36 cellular contexts compared by ENCODE assay signal in the genomic region with DNA sequence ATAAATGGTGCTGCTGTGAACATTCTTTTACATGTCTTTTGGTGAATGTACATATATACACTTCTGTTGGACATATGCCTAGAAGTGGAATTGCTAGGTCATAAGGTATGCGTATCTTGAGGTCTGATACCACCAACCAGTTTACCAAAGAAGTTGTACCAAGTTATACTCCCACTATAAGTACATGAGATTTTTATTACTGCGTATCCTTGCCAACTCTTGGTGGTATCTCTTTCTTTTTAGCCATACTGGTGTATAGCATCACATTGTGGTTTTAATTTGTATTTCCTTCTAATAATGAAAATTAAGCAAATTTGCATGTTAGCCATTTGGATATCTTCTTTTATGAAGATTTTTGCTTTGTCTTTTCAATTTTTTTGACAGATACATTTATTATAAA.
DNase-seq lines count a peak whose midpoint lies in the region; ATAC-seq, FAIRE-seq and TF ChIP-seq lines count a peak whose summit lies in the region.
"Had no signal": no experiment of that assay in that cellular context is flagged by ENCODE, and none has a peak within 500 bp of the region (broad histone marks: within the 10 kb centered on the region; RNA-seq: fewer than 3 reads in every experiment).

No MANE protein-coding gene starts in this region.

- FAIRE-seq in HepG2 (lab: Jason Lieb, UNC) = no peak
- FAIRE-seq in A549 (lab: Jason Lieb, UNC) = no peak
- FAIRE-seq in K562 (lab: Jason Lieb, UNC) = no peak
- FAIRE-seq: A204.1, D721Med had no signal

- no peak overlapping the region for H3K4me3 Mint-ChIP-seq in T-helper 17 cell
- no peak overlapping the region for H3K4me3 Mint-ChIP-seq in naive thymus-derived CD4-positive, alpha-beta T cell
- H3K4me3 Mint-ChIP-seq: B cell; CD14-positive monocyte; CD4-positive, alpha-beta memory T cell; CD4-positive, alpha-beta T cell; CD4-positive, CD25-positive, alpha-beta regulatory T cell; CD8-positive, alpha-beta memory T cell; CD8-positive, alpha-beta T cell had no signal

- intact Hi-C loops in HepG2 (cut with micrococcal nuclease; ENCODE audit: unreplicated experiment) = no loop called here
- intact Hi-C loops in right lobe of liver (cut with DNase I) = no loop called here
- intact Hi-C loops in K562 (cut with micrococcal nuclease) = no loop called here
- intact Hi-C loops in naive thymus-derived CD4-positive, alpha-beta T cell (cut with micrococcal nuclease) = no loop called here

- POLR2A ChIA-PET in HepG2 (lab: Yijun Ruan, JAX) = interaction anchor here (1.1 kb wide), 1 partner anchor 81 kb away, joined by 3 read pairs; the partner anchor contains the start of gene ATF7IP2
- POLR2A ChIA-PET in A549 (lab: Yijun Ruan, JAX) = no interaction called here
- POLR2A ChIA-PET in K562 (lab: Yijun Ruan, JAX) = no interaction called here
- POLR2A ChIA-PET in naive thymus-derived CD4-positive, alpha-beta T cell (lab: Charles Lee) = no interaction called here

- H3K79me2 ChIP-seq in HepG2 (ENCODE audit: insufficient read depth, low read length) (no peaks in the 10 kb centered on the region), K562 (ENCODE audit: control insufficient read depth, insufficient read depth, low read length) (no peaks in the 10 kb centered on the region)

- H3K4me3 ChIP-seq in HepG2 (replicated peaks in 1 of 3; ENCODE audit: insufficient read depth in 1 of 3, low read depth in 2 of 3, low read length in 3 of 3) (no peak overlapping the region), right lobe of liver (no peak overlapping the region), A549 (no peak overlapping the region), K562 (no peak overlapping the region), right atrium auricular region (no peak overlapping the region)
- H3K4me3 ChIP-seq in naive thymus-derived CD4-positive, alpha-beta T cell (ENCODE audit: low read length) = no peak overlapping the region
- H3K4me3 ChIP-seq: BLaER1; BLaER1 treated with 17β-estradiol and CSF1 and Interleukin-3, amounts not matched to agents 10 nM and 100 nM had no signal

- H3K36me3 Mint-ChIP-seq in T-helper 17 cell (ENCODE audit: low read depth) = peaks cover 23% of the 10 kb centered on the region
- peaks cover 19 to 85% (median 75%) of the 10 kb centered on the region in 5 donors for H3K36me3 Mint-ChIP-seq in naive thymus-derived CD4-positive, alpha-beta T cell

- TF ChIP-seq CTCF in HepG2 (CRISPR knock-in tag; IDR thresholded peaks at IDR 0.05) (no peak), right lobe of liver (IDR thresholded peaks at IDR 0.05) (no peak), A549 (IDR thresholded peaks at IDR 0.05) (no peak), K562 (IDR thresholded peaks at IDR 0.05 in 2 of 3, conservative IDR thresholded peaks at IDR 0.05 in 1 of 3; ENCODE audit: insufficient read depth in 2 of 3, low read depth in 1 of 3, low read length in 3 of 3) (no peak), right atrium auricular region (IDR thresholded peaks at IDR 0.05) (no peak)

- TF ChIP-seq RAD21 in HepG2 (CRISPR knock-in tag; IDR thresholded peaks at IDR 0.05) (no peak), A549 (conservative IDR thresholded peaks at IDR 0.05 in 1 of 2, IDR thresholded peaks at IDR 0.05 in 1 of 2) (no peak), K562 (CRISPR knock-in tag; conservative IDR thresholded peaks at IDR 0.05 in 1 of 2, IDR thresholded peaks at IDR 0.05 in 1 of 2) (no peak)

- H3K27me3 Mint-ChIP-seq in T-helper 17 cell = no peaks in the 10 kb centered on the region
- no peaks in the 10 kb centered on the region for H3K27me3 Mint-ChIP-seq in naive thymus-derived CD4-positive, alpha-beta T cell
- H3K27me3 Mint-ChIP-seq: B cell; CD4-positive, alpha-beta memory T cell; CD4-positive, alpha-beta T cell; CD8-positive, alpha-beta memory T cell had no signal

- no peak overlapping the region for H3K27ac ChIP-seq in HepG2 (ENCODE audit: extremely low read length, insufficient read depth, low read length)
- H3K27ac ChIP-seq in right lobe of liver = no peak overlapping the region
- H3K27ac ChIP-seq in A549 = no peak overlapping the region
- no peak overlapping the region for H3K27ac ChIP-seq in K562 (ENCODE audit: extremely low read depth, low read depth, low read length)
- H3K27ac ChIP-seq in naive thymus-derived CD4-positive, alpha-beta T cell (ENCODE audit: low read depth, low read length) = no peak overlapping the region
- H3K27ac ChIP-seq in right atrium auricular region = no peak overlapping the region
- H3K27ac ChIP-seq: 22Rv1; BLaER1; BLaER1 treated with 17β-estradiol and CSF1 and Interleukin-3, amounts not matched to agents 10 nM and 100 nM; C4-2B had no signal

- peaks cover 0 to 14% (median 3%) of the 10 kb centered on the region in 11 donors for H3K9me3 Mint-ChIP-seq in naive thymus-derived CD4-positive, alpha-beta T cell
- H3K9me3 Mint-ChIP-seq: CD4-positive, alpha-beta T cell had no signal

- no peak for TF ChIP-seq POLR2A in HepG2 (IDR thresholded peaks at IDR 0.05; ENCODE audit: insufficient read depth in 1 of 2, low read depth in 2 of 2, low read length in 2 of 2)
- TF ChIP-seq POLR2A in right lobe of liver (IDR thresholded peaks at IDR 0.05) = no peak
- no peak for TF ChIP-seq POLR2A in A549 (IDR thresholded peaks at IDR 0.05; ENCODE audit: low read length)
- TF ChIP-seq POLR2A in K562 (conservative IDR thresholded peaks at IDR 0.05) = no peak

- no peak overlapping the region for H3K9ac ChIP-seq in HepG2 (ENCODE audit: insufficient read depth, low read depth, low read length)
- no peak overlapping the region for H3K9ac ChIP-seq in K562 (ENCODE audit: insufficient read depth in 1 of 2, low read depth in 2 of 2, low read length in 2 of 2)
- H3K9ac ChIP-seq: BLaER1; BLaER1 treated with 17β-estradiol and CSF1 and Interleukin-3, amounts not matched to agents 10 nM and 100 nM had no signal

- H3K4me2 ChIP-seq in HepG2 (ENCODE audit: low read depth, low read length) (no peak overlapping the region), A549 (no peak overlapping the region), K562 (ENCODE audit: insufficient read depth, low read length) (no peak overlapping the region)
- H3K4me2 ChIP-seq: BLaER1; BLaER1 treated with 17β-estradiol and CSF1 and Interleukin-3, amounts not matched to agents 10 nM and 100 nM had no signal

- H3K36me3 ChIP-seq in HepG2 (replicated peaks in 1 of 2; ENCODE audit: control insufficient read depth in 1 of 2, insufficient read depth in 2 of 2, low read length in 2 of 2) = peaks cover 9 to 41% of the 10 kb centered on the region in 2 experiments
- peaks cover 0 to 3% (median 0%) of the 10 kb centered on the region in 4 donors for H3K36me3 ChIP-seq in right lobe of liver
- peaks cover 27% of the 10 kb centered on the region for H3K36me3 ChIP-seq in K562 (ENCODE audit: control insufficient read depth, insufficient read depth, low read length)
- H3K36me3 ChIP-seq in naive thymus-derived CD4-positive, alpha-beta T cell (ENCODE audit: control insufficient read depth in 2 of 3, insufficient read depth in 3 of 3, low read length in 3 of 3) = peaks cover 0 to 21% (median 0%) of the 10 kb centered on the region in 3 experiments
- peaks cover 7% of the 10 kb centered on the region for H3K36me3 ChIP-seq in right atrium auricular region
- H3K36me3 ChIP-seq: BE2C had no signal

- no peaks in the 10 kb centered on the region for H4K20me1 ChIP-seq in HepG2 (ENCODE audit: insufficient read depth, low read length)
- H4K20me1 ChIP-seq in K562 (replicated peaks; ENCODE audit: control insufficient read depth, insufficient read depth, low read length) = no peaks in the 10 kb centered on the region
- H4K20me1 ChIP-seq: BLaER1; BLaER1 treated with 17β-estradiol and CSF1 and Interleukin-3, amounts not matched to agents 10 nM and 100 nM had no signal

- no peaks in the 10 kb centered on the region for H3K9me3 ChIP-seq in HepG2 (ENCODE audit: low read length)
- H3K9me3 ChIP-seq in right lobe of liver = no peaks in the 10 kb centered on the region
- no peaks in the 10 kb centered on the region for H3K9me3 ChIP-seq in A549
- no peaks in the 10 kb centered on the region for H3K9me3 ChIP-seq in T-helper 17 cell (ENCODE audit: control insufficient read depth, low read length, poor library complexity, severe bottlenecking)
- no peaks in the 10 kb centered on the region for H3K9me3 ChIP-seq in K562 (replicated peaks; ENCODE audit: control insufficient read depth, insufficient read depth, low read depth, low read length)
- no peaks in the 10 kb centered on the region for H3K9me3 ChIP-seq in naive thymus-derived CD4-positive, alpha-beta T cell (ENCODE audit: control insufficient read depth in 2 of 3, low read length in 3 of 3)
- H3K9me3 ChIP-seq in right atrium auricular region = no peaks in the 10 kb centered on the region
- H3K9me3 ChIP-seq: BE2C, BLaER1, Caco-2 had no signal

- WGBS in HepG2 (ENCODE audit: low lambda C conversion rate) = 96% methylated on average over 2 of the region's 2 CpGs
- WGBS in right lobe of liver (ENCODE audit: insufficient coverage, low coverage, low lambda C conversion rate, missing lambda C conversion rate) = 100% methylated on average over 1 of the region's 2 CpGs
- WGBS in A549 (ENCODE audit: missing lambda C conversion rate) = 94% methylated on average over 2 of the region's 2 CpGs
- WGBS in K562 (ENCODE audit: insufficient coverage, low coverage, missing lambda C conversion rate) = 100% methylated on average over 2 of the region's 2 CpGs

- peaks cover 9% of the 10 kb centered on the region for H3K4me1 Mint-ChIP-seq in T-helper 17 cell
- H3K4me1 Mint-ChIP-seq in naive thymus-derived CD4-positive, alpha-beta T cell = peaks cover 0 to 5% (median 3%) of the 10 kb centered on the region in 7 donors
- H3K4me1 Mint-ChIP-seq: B cell; CD14-positive monocyte; CD4-positive, alpha-beta memory T cell had no signal

- peak overlapping the region; percentile 49 for H3K27ac Mint-ChIP-seq in T-helper 17 cell
- H3K27ac Mint-ChIP-seq in naive thymus-derived CD4-positive, alpha-beta T cell = peak overlapping the region in 1 of 9 donors; percentile 70
- H3K27ac Mint-ChIP-seq: B cell; CD14-positive monocyte; CD4-positive, alpha-beta T cell; CD4-positive, CD25-positive, alpha-beta regulatory T cell; CD8-positive, alpha-beta T cell had no signal

- H3K27me3 ChIP-seq in HepG2 (ENCODE audit: control insufficient read depth in 1 of 2, insufficient read depth in 2 of 2, low read length in 2 of 2) (no peaks in the 10 kb centered on the region), right lobe of liver (no peaks in the 10 kb centered on the region), K562 (ENCODE audit: control insufficient read depth in 2 of 2, insufficient read depth in 2 of 2, low read length in 2 of 2) (no peaks in the 10 kb centered on the region), right atrium auricular region (no peaks in the 10 kb centered on the region)
- H3K27me3 ChIP-seq in naive thymus-derived CD4-positive, alpha-beta T cell (ENCODE audit: control insufficient read depth in 2 of 2, insufficient read depth in 2 of 2, low read length in 2 of 2) = no peaks in the 10 kb centered on the region
- H3K27me3 ChIP-seq: BE2C; BLaER1; BLaER1 treated with 17β-estradiol and CSF1 and Interleukin-3, amounts not matched to agents 10 nM and 100 nM had no signal

- CTCF ChIA-PET in HepG2 (lab: Yijun Ruan, JAX; ENCODE audit: low intra/inter-chr PET ratio, low total read pairs) (no interaction called here), A549 (lab: Yijun Ruan, JAX) (interaction anchor here (0.8 kb wide), 1 partner anchor 47 kb away, joined by 3 read pairs; no protein-coding TSS in a partner anchor), K562 (lab: Yijun Ruan, JAX; ENCODE audit: low intra/inter-chr PET ratio) (no interaction called here)
- CTCF ChIA-PET in naive thymus-derived CD4-positive, alpha-beta T cell (lab: Charles Lee) = no interaction called here

- no peak overlapping the region for H2AFZ ChIP-seq in HepG2 (ENCODE audit: low read length)
- H2AFZ ChIP-seq in K562 (ENCODE audit: low read depth, low read length) = no peak overlapping the region

- H3K9me1 ChIP-seq in K562 (ENCODE audit: control insufficient read depth, insufficient read depth, low read length) = no peaks in the 10 kb centered on the region

- DNase-seq in HepG2 (ENCODE audit: low spot score) = no peak
- no peak for DNase-seq in right lobe of liver
- no peak for DNase-seq in A549 (ENCODE audit: low read depth in 1 of 2, low spot score in 1 of 2)
- DNase-seq in T-helper 17 cell = no peak
- no peak for DNase-seq in K562 (ENCODE audit: extremely low read depth in 1 of 4, low spot score in 3 of 4)
- DNase-seq in naive thymus-derived CD4-positive, alpha-beta T cell = no peak
- no peak for DNase-seq in right atrium auricular region (ENCODE audit: low spot score)
- DNase-seq: 8988T; ACHN; AML-193; BE2C; C1 segment of cervical spinal cord; Caco-2; Calu3; CD4-positive, alpha-beta memory T cell; CD4-positive, alpha-beta T cell; CD4-positive, CD25-positive, alpha-beta regulatory T cell; CD8-positive, alpha-beta memory T cell; CD8-positive, alpha-beta T cell; COR-L47; DMS 273 treated with DMSO at 0.1 percent for 48 hours; DMS153; DMS53; DMS79; DMS79 treated with DMSO at 0.1 percent for 48 hours; DND-41; EL had no signal

- in situ Hi-C loops in HepG2 (cut with HindIII; ENCODE audit: extremely low pct_ligation_motif_present, low pct_unique_long_range_greater_than_20kb) (no loop called here), K562 (cut with MboI) (no loop called here)

- TF ChIP-seq EP300 in HepG2 (IDR thresholded peaks at IDR 0.05; ENCODE audit: low read depth in 2 of 2, low read length in 2 of 2) = no peak
- TF ChIP-seq EP300 in HepG2 (CRISPR knock-in tag; IDR thresholded peaks at IDR 0.05; ENCODE audit: borderline replicate concordance) = no peak
- TF ChIP-seq EP300 in A549 (IDR thresholded peaks at IDR 0.05) = no peak
- TF ChIP-seq EP300 in K562 (IDR thresholded peaks at IDR 0.05; ENCODE audit: low read length) = no peak

- H3K4me1 ChIP-seq in HepG2 (ENCODE audit: insufficient read depth, low read length) (no peaks in the 10 kb centered on the region), right lobe of liver (no peaks in the 10 kb centered on the region), A549 (no peaks in the 10 kb centered on the region), K562 (replicated peaks in 1 of 2; ENCODE audit: control insufficient read depth in 2 of 2, insufficient read depth in 2 of 2, low read length in 2 of 2) (no peaks in the 10 kb centered on the region), right atrium auricular region (no peaks in the 10 kb centered on the region)
- no peaks in the 10 kb centered on the region for H3K4me1 ChIP-seq in naive thymus-derived CD4-positive, alpha-beta T cell (ENCODE audit: control insufficient read depth in 2 of 2, insufficient read depth in 2 of 2, low read length in 2 of 2)
- H3K4me1 ChIP-seq: BE2C; BLaER1; BLaER1 treated with 17β-estradiol and CSF1 and Interleukin-3, amounts not matched to agents 10 nM and 100 nM had no signal

- ATAC-seq in HepG2 (no peak), right lobe of liver (no peak), A549 (no peak), T-helper 17 cell (no peak), K562 (no peak), HG03439 (IDR thresholded peaks at IDR 0.05; ENCODE audit: unreplicated experiment) (no peak)
- no peak for ATAC-seq in naive thymus-derived CD4-positive, alpha-beta T cell
- ATAC-seq: CD8-positive, alpha-beta T cell had no signal

- no TSS peak for BruUV-seq in HepG2 (replicated peaks; lab: Mats Ljungman, UMichigan)
- BruUV-seq in K562 (replicated peaks; lab: Mats Ljungman, UMichigan) = no TSS peak

Comparison
In these comparisons a context has a peak if more than half of its experiments do, and no peak if none do; other contexts are left out.
1. Of the 241 proteins assayed by ChIP-seq in both HepG2 and K562: peak only in HepG2: none; only in K562: ZFP36; in both: none; in neither: 240.